Comparison of ENCODE assay signal across 15 cellular contexts in genomic region chr1:208409171-208409570, GRCh38.
DNase-seq lines count a peak whose midpoint lies in the region; ATAC-seq and TF ChIP-seq lines count a peak whose summit lies in the region.
"Had no signal": no experiment of that assay in that cellular context is flagged by ENCODE, and none has a peak within 500 bp of the region (broad histone marks: within the 10 kb centered on the region; RNA-seq: fewer than 3 reads in every experiment).

No MANE protein-coding gene starts in this region.

- in situ Hi-C loops in astrocyte of the cerebellum (cut with HindIII; ENCODE audit: low sequenced_read_pairs): no loop called here

- no peak overlapping the region for H3K4me3 ChIP-seq in astrocyte of the cerebellum (ENCODE audit: low read depth, low read length)
- H3K4me3 ChIP-seq: GM23248 had no signal

- TF ChIP-seq CTCF in astrocyte of the cerebellum (IDR thresholded peaks at IDR 0.05; ENCODE audit: low read depth, low read length, missing control alignments): no peak

- peak; percentile 23 for DNase-seq in NCI-H146 (lab: John Stamatoyannopoulos, UW)
- no peak for DNase-seq in NCI-H146 treated with DMSO at 0.1 percent for 48 hours (lab: John Stamatoyannopoulos, UW; ENCODE audit: unreplicated experiment)
- peak; percentile 78 for DNase-seq in M059J (ENCODE audit: low read depth)
- peak; percentile 13 for DNase-seq in astrocyte of the cerebellum (ENCODE audit: low read depth)
- no peak for DNase-seq in NCI-H748 treated with DMSO at 0.1 percent for 48 hours (lab: John Stamatoyannopoulos, UW)
- no peak for DNase-seq in SKM-1 (lab: John Stamatoyannopoulos, UW; ENCODE audit: unreplicated experiment)
- DNase-seq: BE2C; CD8-positive, alpha-beta T cell; COR-L47; DMS53; GM23248; H7; KG1 had no signal

- ATAC-seq in activated CD4-positive, CD25-positive, alpha-beta regulatory T cell treated with anti-CD3 and anti-CD28 coated beads, Interleukin-2, amount 50 U/mL, for 24 hours: no peak
- no peak for ATAC-seq in HG02759 (IDR thresholded peaks at IDR 0.05; ENCODE audit: unreplicated experiment)
- ATAC-seq: CD8-positive, alpha-beta T cell had no signal

Comparison
In these comparisons a context has a peak if more than half of its experiments do, and no peak if none do; other contexts are left out.
1. DNase-seq: peak in NCI-H146 (single experiment), M059J (single experiment) and astrocyte of the cerebellum (single experiment); none in NCI-H146 treated with DMSO at 0.1 percent for 48 hours (single experiment), NCI-H748 treated with DMSO at 0.1 percent for 48 hours (single experiment) and SKM-1 (single experiment).